1 cellular context compared by ENCODE assay signal in the genomic region with DNA sequence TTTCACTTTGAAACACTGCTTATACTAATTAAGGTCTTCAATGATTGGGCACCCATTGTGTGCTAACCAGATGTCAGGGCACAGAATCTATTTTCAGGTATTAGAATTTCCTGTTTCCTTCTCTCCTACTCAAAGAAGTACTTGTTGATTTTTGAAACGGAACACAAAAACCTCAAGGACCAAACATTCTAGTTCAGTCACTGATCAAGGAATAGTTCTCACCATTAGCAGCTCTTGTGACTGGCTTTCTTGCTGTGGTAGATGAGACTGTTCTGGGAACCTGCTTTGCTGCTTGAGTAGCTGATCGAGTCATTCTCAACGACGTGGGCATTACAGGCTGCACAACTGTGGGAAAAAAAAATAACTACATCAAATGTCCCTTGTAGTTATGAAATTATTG.
A peak's percentile ranks its signal among the peaks of the same experiment; 100 is the strongest.
TF ChIP-seq lines count a peak whose summit lies in the region.

No MANE protein-coding gene starts in this region.

TF ChIP-seq in GM12878, 131 proteins besides CTCF, POLR2A, EP300 and RAD21 (continued from another document):
- TF ChIP-seq, protein P1, sequence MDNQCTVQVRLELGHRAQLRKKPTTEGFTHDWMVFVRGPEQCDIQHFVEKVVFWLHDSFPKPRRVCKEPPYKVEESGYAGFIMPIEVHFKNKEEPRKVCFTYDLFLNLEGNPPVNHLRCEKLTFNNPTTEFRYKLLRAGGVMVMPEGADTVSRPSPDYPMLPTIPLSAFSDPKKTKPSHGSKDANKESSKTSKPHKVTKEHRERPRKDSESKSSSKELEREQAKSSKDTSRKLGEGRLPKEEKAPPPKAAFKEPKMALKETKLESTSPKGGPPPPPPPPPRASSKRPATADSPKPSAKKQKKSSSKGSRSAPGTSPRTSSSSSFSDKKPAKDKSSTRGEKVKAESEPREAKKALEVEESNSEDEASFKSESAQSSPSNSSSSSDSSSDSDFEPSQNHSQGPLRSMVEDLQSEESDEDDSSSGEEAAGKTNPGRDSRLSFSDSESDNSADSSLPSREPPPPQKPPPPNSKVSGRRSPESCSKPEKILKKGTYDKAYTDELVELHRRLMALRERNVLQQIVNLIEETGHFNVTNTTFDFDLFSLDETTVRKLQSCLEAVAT (IDR thresholded peaks at IDR 0.05) = no peak
- no peak for TF ChIP-seq CHD4 (IDR thresholded peaks at IDR 0.05)
- TF ChIP-seq EZH2 (IDR thresholded peaks at IDR 0.05; ENCODE audit: borderline replicate concordance, control insufficient read depth, low read depth, low read length) = no peak
- TF ChIP-seq, protein P2, sequence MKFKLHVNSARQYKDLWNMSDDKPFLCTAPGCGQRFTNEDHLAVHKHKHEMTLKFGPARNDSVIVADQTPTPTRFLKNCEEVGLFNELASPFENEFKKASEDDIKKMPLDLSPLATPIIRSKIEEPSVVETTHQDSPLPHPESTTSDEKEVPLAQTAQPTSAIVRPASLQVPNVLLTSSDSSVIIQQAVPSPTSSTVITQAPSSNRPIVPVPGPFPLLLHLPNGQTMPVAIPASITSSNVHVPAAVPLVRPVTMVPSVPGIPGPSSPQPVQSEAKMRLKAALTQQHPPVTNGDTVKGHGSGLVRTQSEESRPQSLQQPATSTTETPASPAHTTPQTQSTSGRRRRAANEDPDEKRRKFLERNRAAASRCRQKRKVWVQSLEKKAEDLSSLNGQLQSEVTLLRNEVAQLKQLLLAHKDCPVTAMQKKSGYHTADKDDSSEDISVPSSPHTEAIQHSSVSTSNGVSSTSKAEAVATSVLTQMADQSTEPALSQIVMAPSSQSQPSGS (IDR thresholded peaks at IDR 0.05; ENCODE audit: low read length) = peak; percentile 84
- no peak for TF ChIP-seq NFXL1 (IDR thresholded peaks at IDR 0.05; ENCODE audit: borderline replicate concordance)
- no peak; the same call in 1 of the 2 replicates for TF ChIP-seq GABPA (IDR thresholded peaks at IDR 0.05; ENCODE audit: low read depth)
- no peak for TF ChIP-seq ZNF274 (IDR thresholded peaks at IDR 0.05; ENCODE audit: insufficient read depth, insufficient read length)
- TF ChIP-seq RBBP5 (conservative IDR thresholded peaks at IDR 0.05) = no peak
- TF ChIP-seq MEF2A (IDR thresholded peaks at IDR 0.05; ENCODE audit: insufficient read depth, low read depth, low read length) = peak; percentile 84
- TF ChIP-seq NR2C1 (IDR thresholded peaks at IDR 0.05) = no peak
- TF ChIP-seq SMC3 (IDR thresholded peaks at IDR 0.05; ENCODE audit: borderline replicate concordance, low read length) = no peak
- TF ChIP-seq TAF1 (IDR thresholded peaks at IDR 0.05; ENCODE audit: borderline replicate concordance, low read depth, low read length) = no peak
- TF ChIP-seq KDM1A (IDR thresholded peaks at IDR 0.05; ENCODE audit: borderline replicate concordance) = no peak
- TF ChIP-seq IRF4 (IDR thresholded peaks at IDR 0.05; ENCODE audit: low read depth, low read length) = 0 out of 2 replicates have a peak, but pooled peaks have one; percentile 21
- TF ChIP-seq ESRRA (IDR thresholded peaks at IDR 0.05; ENCODE audit: low read length) = no peak
- no peak for TF ChIP-seq STAT3 (IDR thresholded peaks at IDR 0.05; ENCODE audit: low read depth, low read length)
- no peak for TF ChIP-seq TARDBP (IDR thresholded peaks at IDR 0.05; ENCODE audit: borderline replicate concordance)
- no peak for TF ChIP-seq CHD2 (IDR thresholded peaks at IDR 0.05; ENCODE audit: borderline replicate concordance, low read depth, low read length)
- TF ChIP-seq NBN (IDR thresholded peaks at IDR 0.05) = no peak
- no peak for TF ChIP-seq YBX1 (IDR thresholded peaks at IDR 0.05)
- TF ChIP-seq IKZF1 (conservative IDR thresholded peaks at IDR 0.05) = 0 out of 2 replicates have a peak, but pooled peaks have one; percentile 17
TF ChIP-seq in GM12878: peak in this region for 14.
